In the genomic region with DNA sequence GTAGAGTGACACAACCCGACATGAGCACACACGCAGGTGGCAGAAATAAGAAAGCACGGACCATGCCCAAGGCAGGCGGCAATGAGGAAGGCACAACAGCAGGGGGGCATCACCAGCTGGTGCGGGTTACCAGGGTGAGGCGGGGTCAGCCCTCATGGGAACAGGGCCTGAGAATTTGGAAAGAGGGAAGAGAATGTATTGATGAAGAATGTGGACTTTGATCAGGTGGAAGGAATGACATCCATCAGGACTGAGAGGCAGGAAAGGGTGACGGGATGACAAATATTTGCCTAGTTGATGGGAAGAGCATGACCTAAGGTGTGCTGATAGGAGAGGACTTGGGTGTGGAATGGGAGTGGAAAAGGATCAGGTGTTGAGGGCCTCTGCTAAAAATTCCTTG, we compare ENCODE assay signal across 24 cellular contexts.
A peak's percentile ranks its signal among the peaks of the same experiment; 100 is the strongest.
DNase-seq lines count a peak whose midpoint lies in the region; ATAC-seq and TF ChIP-seq lines count a peak whose summit lies in the region.
"Had no signal": no experiment of that assay in that cellular context is flagged by ENCODE, and none has a peak within 500 bp of the region (broad histone marks: within the 10 kb centered on the region; RNA-seq: fewer than 3 reads in every experiment).

No MANE protein-coding gene starts in this region.

- no peaks in the 10 kb centered on the region for H3K9me3 Mint-ChIP-seq in endodermal cell
- H3K9me3 Mint-ChIP-seq: HFFc6, IgD-negative memory B cell had no signal

- H3K36me3 Mint-ChIP-seq in endodermal cell (ENCODE audit: low read depth) = peaks cover 61% of the 10 kb centered on the region

- H3K27me3 Mint-ChIP-seq in endodermal cell (ENCODE audit: insufficient read depth) = no peaks in the 10 kb centered on the region
- H3K27me3 Mint-ChIP-seq: CD4-positive, alpha-beta memory T cell; IgD-negative memory B cell had no signal

- no peak overlapping the region for H3K4me3 ChIP-seq in endodermal cell (ENCODE audit: low read length)
- no peak overlapping the region for H3K4me3 ChIP-seq in mucosa of descending colon
- H3K4me3 ChIP-seq in tibial nerve = no peak overlapping the region
- H3K4me3 ChIP-seq: MG63, SK-N-MC had no signal

- TF ChIP-seq CTCF in endodermal cell (conservative IDR thresholded peaks at IDR 0.05) (no peak), mucosa of descending colon (IDR thresholded peaks at IDR 0.05) (no peak), tibial nerve (IDR thresholded peaks at IDR 0.05) (no peak)

- H3K27me3 ChIP-seq in endodermal cell (ENCODE audit: control insufficient read depth, insufficient read depth, low read length, poor library complexity, severe bottlenecking) (no peaks in the 10 kb centered on the region), tibial nerve (no peaks in the 10 kb centered on the region)
- H3K27me3 ChIP-seq: MG63 had no signal

- peaks cover 16% of the 10 kb centered on the region for H3K4me1 ChIP-seq in endodermal cell (ENCODE audit: control insufficient read depth, insufficient read depth, low read length)
- H3K4me1 ChIP-seq in mucosa of descending colon (ENCODE audit: low read depth) = no peaks in the 10 kb centered on the region
- H3K4me1 ChIP-seq in tibial nerve = no peaks in the 10 kb centered on the region

- peaks cover 58% of the 10 kb centered on the region for H3K4me1 Mint-ChIP-seq in endodermal cell

- peak; percentile 89 for DNase-seq in COLO668 (lab: John Stamatoyannopoulos, UW; ENCODE audit: unreplicated experiment)
- DNase-seq in NCI-H748 (lab: John Stamatoyannopoulos, UW; ENCODE audit: unreplicated experiment) = peak; percentile 64
- DNase-seq in endodermal cell = no peak
- DNase-seq in mucosa of descending colon = no peak
- no peak for DNase-seq in stimulated activated CD4-positive, alpha-beta T cell treated with anti-CD3 and anti-CD28 coated beads, Interleukin-15, amount 100 ng/mL, for 24 hours
- no peak for DNase-seq in activated effector memory CD4-positive, alpha-beta T cell treated with anti-CD3 and anti-CD28 coated beads, Interleukin-2, amount 50 U/mL, for 16 hours
- no peak for DNase-seq in tibial nerve (ENCODE audit: low spot score in 2 of 2)
- DNase-seq in NCI-H526 (lab: John Stamatoyannopoulos, UW) = no peak
- DNase-seq: CD4-positive, alpha-beta memory T cell; DMS79 treated with DMSO at 0.1 percent for 48 hours; H7; HFFc6; Karpas-422; MG63; NCI-H1092; NCI-H1436 treated with DMSO at 0.1 percent for 48 hours; NCI-H2081; NCI-H2171 treated with DMSO at 0.1 percent for 48 hours; NCI-H446 treated with DMSO at 0.1 percent for 48 hours; NCI-H774; OCI-M1; SHP77 had no signal

- no peak for TF ChIP-seq POLR2A in tibial nerve (IDR thresholded peaks at IDR 0.05)

- peak; percentile 66 for ATAC-seq in mucosa of descending colon

- WGBS in endodermal cell (ENCODE audit: insufficient coverage in 1 of 2, insufficient read length in 1 of 2), 2 experiments = 84 to 97% methylated on average over 5 to 7 of the region's 7 CpGs
- WGBS in tibial nerve, 2 donors = 82 to 88% methylated on average over 7 of the region's 7 CpGs

- no peak for TF ChIP-seq EP300 in tibial nerve (IDR thresholded peaks at IDR 0.05)

- peak overlapping the region; percentile 3 for H3K4me3 Mint-ChIP-seq in endodermal cell
- H3K4me3 Mint-ChIP-seq: CD4-positive, alpha-beta memory T cell; HFFc6 had no signal

- intact Hi-C loops in mucosa of descending colon (cut with DNase I, micrococcal nuclease) = no loop called here

- no peak overlapping the region for H3K9ac ChIP-seq in endodermal cell (ENCODE audit: extremely low read depth, low read length, poor library complexity, severe bottlenecking)

- peak overlapping the region; percentile 87 for H3K27ac Mint-ChIP-seq in endodermal cell
- H3K27ac Mint-ChIP-seq: HFFc6, IgD-negative memory B cell had no signal

- H3K27ac ChIP-seq in endodermal cell (ENCODE audit: low read depth, low read length) (no peak overlapping the region), tibial nerve (no peak overlapping the region)
- H3K27ac ChIP-seq: SK-N-MC had no signal

- H3K9me3 ChIP-seq in endodermal cell (ENCODE audit: control insufficient read depth, low read length) (no peaks in the 10 kb centered on the region), mucosa of descending colon (no peaks in the 10 kb centered on the region), tibial nerve (no peaks in the 10 kb centered on the region)
- H3K9me3 ChIP-seq: MG63 had no signal

- peaks cover 26% of the 10 kb centered on the region for H3K36me3 ChIP-seq in endodermal cell (ENCODE audit: control insufficient read depth, insufficient read depth, low read length)
- no peaks in the 10 kb centered on the region for H3K36me3 ChIP-seq in mucosa of descending colon (ENCODE audit: low read depth)
- no peaks in the 10 kb centered on the region for H3K36me3 ChIP-seq in tibial nerve
- H3K36me3 ChIP-seq: MG63 had no signal

Comparison
In these comparisons a context has a peak if more than half of its experiments do, and no peak if none do; other contexts are left out.
1. DNase-seq: peak in COLO668 (single experiment) and NCI-H748 (single experiment); none in endodermal cell (single experiment), mucosa of descending colon (0 of 3), stimulated activated CD4-positive, alpha-beta T cell treated with anti-CD3 and anti-CD28 coated beads, Interleukin-15, amount 100 ng/mL, for 24 hours (single experiment), activated effector memory CD4-positive, alpha-beta T cell treated with anti-CD3 and anti-CD28 coated beads, Interleukin-2, amount 50 U/mL, for 16 hours (single experiment), tibial nerve (0 of 2) and NCI-H526 (0 of 2).